28 cellular contexts compared by ENCODE assay signal in the genomic region with DNA sequence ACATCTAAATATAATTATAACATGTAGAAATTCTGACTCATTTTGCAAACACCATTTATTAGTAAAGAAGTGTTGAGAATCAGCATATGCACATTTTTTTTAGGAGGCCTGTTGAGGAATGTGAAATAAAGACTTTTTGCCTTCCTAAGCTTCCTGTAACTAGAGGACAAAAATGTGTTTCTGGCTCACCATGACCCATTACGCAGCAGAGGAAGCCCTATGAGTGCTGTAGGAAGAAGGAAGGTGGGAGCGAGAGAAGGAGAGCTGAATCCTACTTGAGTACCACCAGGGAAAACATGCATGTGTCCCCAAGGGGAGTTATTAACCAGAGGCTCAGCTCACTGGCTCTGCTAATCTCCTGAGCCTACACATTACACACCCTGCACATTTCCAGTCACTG.
DNase-seq lines count a peak whose midpoint lies in the region; ATAC-seq and TF ChIP-seq lines count a peak whose summit lies in the region.
"Had no signal": no experiment of that assay in that cellular context is flagged by ENCODE, and none has a peak within 500 bp of the region (broad histone marks: within the 10 kb centered on the region; RNA-seq: fewer than 3 reads in every experiment).

No MANE protein-coding gene starts in this region.

- H3K4me2 ChIP-seq in osteoblast (ENCODE audit: insufficient read depth, low read length), result no peak overlapping the region
- H3K4me2 ChIP-seq: hepatocyte, SK-N-SH had no signal

- no peaks in the 10 kb centered on the region for H3K36me3 ChIP-seq in osteoblast (ENCODE audit: insufficient read depth, low read length)
- H3K36me3 ChIP-seq: gastrocnemius medialis, MG63, neutrophil, upper lobe of left lung had no signal

- peak overlapping the region; percentile 67 for H2AFZ ChIP-seq in osteoblast (ENCODE audit: low read length)
- H2AFZ ChIP-seq: hepatocyte had no signal

- H4K20me1 ChIP-seq in osteoblast (ENCODE audit: insufficient read depth, low read length), result no peaks in the 10 kb centered on the region

- H3K4me3 ChIP-seq in right cardiac atrium (ENCODE audit: low read length) (no peak overlapping the region), fibroblast of the aortic adventitia (ENCODE audit: low read depth, low read length) (no peak overlapping the region), osteoblast (ENCODE audit: insufficient read depth, low read length) (no peak overlapping the region)
- H3K4me3 ChIP-seq: body of pancreas, gastrocnemius medialis, hepatocyte, MG63, psoas muscle, upper lobe of left lung had no signal

- H3K4me1 ChIP-seq in right cardiac atrium (ENCODE audit: control insufficient read depth, insufficient read depth, low read length) (peaks cover 7% of the 10 kb centered on the region), osteoblast (ENCODE audit: insufficient read depth, low read length) (peaks cover 20% of the 10 kb centered on the region)
- H3K4me1 ChIP-seq: psoas muscle had no signal

- WGBS in right cardiac atrium, result 64% methylated on average over 2 of the region's 2 CpGs

- no peak for TF ChIP-seq CTCF in fibroblast of the aortic adventitia (IDR thresholded peaks at IDR 0.05; ENCODE audit: insufficient read depth, low read length)
- no peak for TF ChIP-seq CTCF in osteoblast (IDR thresholded peaks at IDR 0.05; ENCODE audit: extremely low read depth, low read depth, low read length)

- peak overlapping the region; percentile 28 for H3K27ac ChIP-seq in right cardiac atrium (ENCODE audit: low read length)
- no peak overlapping the region for H3K27ac ChIP-seq in osteoblast (ENCODE audit: low read depth, low read length)
- H3K27ac ChIP-seq: body of pancreas, gastrocnemius medialis, hepatocyte, neutrophil, psoas muscle, upper lobe of left lung had no signal

- H3K27me3 ChIP-seq in right cardiac atrium (ENCODE audit: control insufficient read depth, insufficient read depth) (no peaks in the 10 kb centered on the region), osteoblast (ENCODE audit: insufficient read depth, low read length) (no peaks in the 10 kb centered on the region)
- H3K27me3 ChIP-seq: body of pancreas, gastrocnemius medialis, hepatocyte, MG63, upper lobe of left lung had no signal

- ATAC-seq in right cardiac atrium (no peak), left ventricle myocardium superior (no peak), HG02884 (IDR thresholded peaks at IDR 0.05; ENCODE audit: unreplicated experiment) (no peak), HG03378 (IDR thresholded peaks at IDR 0.05; ENCODE audit: unreplicated experiment) (no peak)
- ATAC-seq: activated T-cell treated with anti-CD3 and anti-CD28 coated beads, Interleukin-2, amount 50 U/mL, for 72 hours; body of pancreas; gastrocnemius medialis; PC-3; psoas muscle had no signal

- H3K9me3 ChIP-seq in right cardiac atrium (ENCODE audit: control insufficient read depth, low read length) (no peaks in the 10 kb centered on the region), osteoblast (ENCODE audit: low read depth, low read length) (no peaks in the 10 kb centered on the region)
- H3K9me3 ChIP-seq: body of pancreas, gastrocnemius medialis, MG63, neutrophil, psoas muscle, SK-N-SH, upper lobe of left lung had no signal

- intact Hi-C loops in right cardiac atrium (cut with DNase I), result no loop called here
- intact Hi-C loops in left ventricle myocardium superior (cut with micrococcal nuclease), result no loop called here

- DNase-seq in right cardiac atrium, result no peak
- DNase-seq in left ventricle myocardium superior, result no peak
- DNase-seq in fibroblast of the aortic adventitia (ENCODE audit: low read depth), result peak; percentile 31
- DNase-seq in osteoblast (ENCODE audit: insufficient read length, low spot score, missing footprints), result no peak
- no peak for DNase-seq in NCI-H2227 (lab: John Stamatoyannopoulos, UW; ENCODE audit: unreplicated experiment)
- DNase-seq in GM03348 (ENCODE audit: low spot score), result no peak
- DNase-seq: activated T-cell treated with anti-CD3 and anti-CD28 coated beads, Interleukin-2, amount 50 U/mL, for 72 hours; AML-193; body of pancreas; CD4-positive, CD25-positive, alpha-beta regulatory T cell; DND-41; gastrocnemius medialis; GOT3; KG1; MG63; NCI-H1105 treated with DMSO at 0.1 percent for 48 hours; NCI-H1930; NCI-H524 treated with DMSO at 0.1 percent for 48 hours; PC-3; psoas muscle; SK-N-SH; stimulated activated CD4-positive, alpha-beta T cell treated with anti-CD3 and anti-CD28 coated beads, Interleukin-15, amount 100 ng/mL, for 24 hours; stimulated activated CD4-positive, alpha-beta T cell treated with anti-CD3 and anti-CD28 coated beads, Interleukin-4, amount 100 ng/mL, for 4 hours; upper lobe of left lung had no signal

- H3K79me2 ChIP-seq in osteoblast (ENCODE audit: insufficient read depth, low read length), result no peaks in the 10 kb centered on the region
- H3K79me2 ChIP-seq: hepatocyte had no signal
